In the genomic region with DNA sequence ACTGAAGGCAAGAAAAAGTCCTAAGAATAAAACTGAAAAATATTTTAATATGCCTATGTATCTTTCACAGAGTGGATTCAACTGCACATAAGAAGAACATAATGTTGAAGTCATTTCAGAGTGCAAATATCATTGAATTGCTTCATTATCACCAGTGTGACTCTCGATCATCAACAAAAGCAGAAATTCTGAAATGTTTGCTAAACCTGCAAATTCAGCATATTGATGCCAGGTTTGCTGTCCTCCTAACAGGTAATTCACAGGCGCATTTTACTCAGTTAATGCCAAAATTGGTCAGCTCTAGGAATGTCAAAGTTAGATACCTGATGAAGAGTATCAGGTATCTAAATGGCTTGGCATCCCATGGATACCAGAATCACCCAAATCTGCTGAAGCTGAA, we compare ENCODE assay signal across 19 cellular contexts.
"Had no signal": no experiment of that assay in that cellular context is flagged by ENCODE, and none has a peak within 500 bp of the region (broad histone marks: within the 10 kb centered on the region; RNA-seq: fewer than 3 reads in every experiment).

No MANE protein-coding gene starts in this region.

- ATAC-seq: foreskin keratinocyte, lower lobe of right lung, sciatic nerve had no signal

- H3K4me3 Mint-ChIP-seq: endodermal cell, immature natural killer cell, memory B cell, mesothelial cell of epicardium, nephron had no signal

- H3K27ac Mint-ChIP-seq: endodermal cell, memory B cell, nephron had no signal

- H3K27me3 Mint-ChIP-seq: memory B cell had no signal

- H3K4me1 Mint-ChIP-seq: endodermal cell, mesothelial cell of epicardium, nephron had no signal

- H3K9me3 ChIP-seq: left ventricle myocardium inferior, lower lobe of right lung, psoas muscle, stomach, thoracic aorta, transverse colon had no signal

- DNase-seq: effector CD4-positive, alpha-beta T cell; endodermal cell; foreskin keratinocyte; immature natural killer cell; left ventricle myocardium inferior; lower lobe of right lung; psoas muscle; retina; stimulated activated naive CD4-positive, alpha-beta T cell; stomach; substantia nigra; transverse colon had no signal

- H3K27ac ChIP-seq: coronary artery, foreskin keratinocyte, left ventricle myocardium inferior, lower lobe of right lung, parathyroid adenoma, psoas muscle, stomach, thoracic aorta, transverse colon had no signal

- H3K4me1 ChIP-seq: foreskin keratinocyte, lower lobe of right lung, parathyroid adenoma, psoas muscle, stomach, transverse colon had no signal

- H3K4me3 ChIP-seq: coronary artery, left ventricle myocardium inferior, lower lobe of right lung, psoas muscle, stomach, thoracic aorta, transverse colon had no signal

- H3K27me3 ChIP-seq: foreskin keratinocyte, stomach, transverse colon had no signal

- H3K9me3 Mint-ChIP-seq: endodermal cell, immature natural killer cell, memory B cell, mesothelial cell of epicardium, nephron had no signal
